In genomic region chr11:65416341-65417185, GRCh38 we compare ENCODE assay signal across 8 cellular contexts. TPM values are rescaled to one million over a fixed set of nuclear protein-coding genes. Genes with fewer than 3 reads are reported as not detected.
DNase-seq lines count a peak whose midpoint lies in the region; ATAC-seq, FAIRE-seq and TF ChIP-seq lines count a peak whose summit lies in the region.

No MANE protein-coding gene starts in this region.

- H3K27ac Mint-ChIP-seq in activated naive CD8-positive, alpha-beta T cell treated with anti-CD3 and anti-CD28 coated beads, Interleukin-2, amount 10 ng/mL, durations not matched to agents 7 days and 5 days, result peak overlapping the region; percentile 100
- peak overlapping the region; percentile 99 for H3K27ac Mint-ChIP-seq in type B pancreatic cell

- DNase-seq in GM19239 (ENCODE audit: insufficient read length, low spot score) (peak; percentile 88), LNCaP clone FGC (ENCODE audit: low read depth) (no peak), SKM-1 treated with dmso at 0.1 percent for 144 hours (lab: John Stamatoyannopoulos, UW; ENCODE audit: unreplicated experiment) (peak; percentile 69), Right ventricle myocardium superior (peak; percentile 96), posterior cingulate gyrus (peak; percentile 85 to 99 (median 97)), type B pancreatic cell (ENCODE audit: extremely low spot score, unreplicated experiment) (peak; percentile 95)
- peak; percentile 95 for DNase-seq in activated naive CD8-positive, alpha-beta T cell treated with anti-CD3 and anti-CD28 coated beads, Interleukin-2, amount 10 ng/mL, durations not matched to agents 7 days and 5 days

- H4K20me1 ChIP-seq in BLaER1 treated with 17β-estradiol and CSF1 and Interleukin-3, amounts not matched to agents 10 nM and 100 nM, result peaks cover 0 to 40% (median 0%) of the 10 kb centered on the region in 11 experiments; a peak in 5 of 22 replicates

- H3K4me1 ChIP-seq in BLaER1 treated with 17β-estradiol and CSF1 and Interleukin-3, amounts not matched to agents 10 nM and 100 nM, result peaks cover 52 to 95% (median 83%) of the 10 kb centered on the region in 10 experiments

- no peaks in the 10 kb centered on the region for H3K27me3 ChIP-seq in BLaER1 treated with 17β-estradiol and CSF1 and Interleukin-3, amounts not matched to agents 10 nM and 100 nM

- peak; percentile 88 for FAIRE-seq in GM19239 (lab: Jason Lieb, UNC)

- ATAC-seq in activated naive CD8-positive, alpha-beta T cell treated with anti-CD3 and anti-CD28 coated beads, Interleukin-2, amount 10 ng/mL, durations not matched to agents 7 days and 5 days (ENCODE audit: low read depth), result peak; percentile 25
- ATAC-seq in Right ventricle myocardium superior (ENCODE audit: poor library complexity), result peak; percentile 45

- peak overlapping the region; percentile 100 for H3K4me3 Mint-ChIP-seq in activated naive CD8-positive, alpha-beta T cell treated with anti-CD3 and anti-CD28 coated beads, Interleukin-2, amount 10 ng/mL, durations not matched to agents 7 days and 5 days
- H3K4me3 Mint-ChIP-seq in type B pancreatic cell, result peak overlapping the region; percentile 80

- H3K9me3 Mint-ChIP-seq in activated naive CD8-positive, alpha-beta T cell treated with anti-CD3 and anti-CD28 coated beads, Interleukin-2, amount 10 ng/mL, durations not matched to agents 7 days and 5 days, result no peaks in the 10 kb centered on the region
- H3K9me3 Mint-ChIP-seq in type B pancreatic cell, result no peaks in the 10 kb centered on the region

- H3K4me2 ChIP-seq in BLaER1 treated with 17β-estradiol and CSF1 and Interleukin-3, amounts not matched to agents 10 nM and 100 nM, result peak overlapping the region; percentile 84 to 99 (median 98)

- POLR2A ChIA-PET in activated naive CD8-positive, alpha-beta T cell treated with anti-CD3 and anti-CD28 coated beads, Interleukin-2, amount 10 ng/mL, durations not matched to agents 7 days and 5 days (lab: Charles Lee), result interaction anchor here (0.5 to 19.6 kb wide), 14 partner anchors 11 to 152 kb away, joined by 3 to 2884 read pairs (median 8); partner anchors contain the start of genes DPF2, FRMD8, MALAT1 and SLC25A45

- TF ChIP-seq CTCF in LNCaP clone FGC (IDR thresholded peaks at IDR 0.05; ENCODE audit: control insufficient read depth, extremely low read depth, insufficient read depth) (peak; percentile 99), type B pancreatic cell (conservative IDR thresholded peaks at IDR 0.05) (peak; percentile 99)

- peak overlapping the region; percentile 98 to 100 (median 100) for H3K9ac ChIP-seq in BLaER1 treated with 17β-estradiol and CSF1 and Interleukin-3, amounts not matched to agents 10 nM and 100 nM

- H3K27ac ChIP-seq in BLaER1 treated with 17β-estradiol and CSF1 and Interleukin-3, amounts not matched to agents 10 nM and 100 nM, result peak overlapping the region; percentile 94 to 100 (median 99)

- peaks cover 41% of the 10 kb centered on the region for H3K4me1 Mint-ChIP-seq in activated naive CD8-positive, alpha-beta T cell treated with anti-CD3 and anti-CD28 coated beads, Interleukin-2, amount 10 ng/mL, durations not matched to agents 7 days and 5 days
- peaks cover 46% of the 10 kb centered on the region for H3K4me1 Mint-ChIP-seq in type B pancreatic cell (ENCODE audit: unreplicated experiment)

- H3K36me3 ChIP-seq in BLaER1 treated with 17β-estradiol and CSF1 and Interleukin-3, amounts not matched to agents 10 nM and 100 nM, result peaks cover 10 to 28% (median 26%) of the 10 kb centered on the region in 11 experiments

- peak overlapping the region; percentile 50 to 93 (median 66) for H3K4me3 ChIP-seq in BLaER1 treated with 17β-estradiol and CSF1 and Interleukin-3, amounts not matched to agents 10 nM and 100 nM
- H3K4me3 ChIP-seq in LNCaP clone FGC (ENCODE audit: low read depth, low read length), result peak overlapping the region; percentile 42

- H3K36me3 Mint-ChIP-seq in activated naive CD8-positive, alpha-beta T cell treated with anti-CD3 and anti-CD28 coated beads, Interleukin-2, amount 10 ng/mL, durations not matched to agents 7 days and 5 days, result peaks cover 3% of the 10 kb centered on the region
- H3K36me3 Mint-ChIP-seq in type B pancreatic cell, result peaks cover 3% of the 10 kb centered on the region

- H3K9me3 ChIP-seq in BLaER1 treated with 17β-estradiol and CSF1 and Interleukin-3, amounts not matched to agents 10 nM and 100 nM (replicated peaks in 1 of 11), result no peaks in the 10 kb centered on the region

- H3K27me3 Mint-ChIP-seq in activated naive CD8-positive, alpha-beta T cell treated with anti-CD3 and anti-CD28 coated beads, Interleukin-2, amount 10 ng/mL, durations not matched to agents 7 days and 5 days, result no peaks in the 10 kb centered on the region
- no peaks in the 10 kb centered on the region for H3K27me3 Mint-ChIP-seq in type B pancreatic cell

- intact Hi-C loops in Right ventricle myocardium superior (cut with DNase I), result loop anchor here (2.0 to 5.0 kb wide), 2 partner anchors 34 to 94 kb away; partner anchors contain the start of gene SLC25A45
- intact Hi-C loops in posterior cingulate gyrus (cut with DNase I), result loop anchor here (1.0 to 10.0 kb wide), 3 partner anchors 34 to 94 kb away; partner anchors contain the start of gene SLC25A45

RNA-seq across cellular contexts. Expression of gene NEAT1, which starts 6.0 kb away (rescaled TPM):
- 100 to 1,000 TPM; 402 to 407 TPM for total RNA-seq in activated naive CD8-positive, alpha-beta T cell treated with anti-CD3 and anti-CD28 coated beads, Interleukin-2, amount 10 ng/mL, durations not matched to agents 7 days and 5 days
- total RNA-seq in Right ventricle myocardium superior (451 TPM), type B pancreatic cell (ENCODE audit: low replicate concordance) (229 and 395 TPM in 2 replicates)

RNA-seq across cellular contexts. Expression of gene FRMD8, which starts 30.1 kb away (rescaled TPM):
- total RNA-seq in activated naive CD8-positive, alpha-beta T cell treated with anti-CD3 and anti-CD28 coated beads, Interleukin-2, amount 10 ng/mL, durations not matched to agents 7 days and 5 days, result 10 to 100 TPM; 51.5 to 55.4 TPM
- total RNA-seq in Right ventricle myocardium superior (8.6 TPM), type B pancreatic cell (ENCODE audit: low replicate concordance) (35.0 and 41.8 TPM in 2 replicates)

RNA-seq across cellular contexts. Expression of gene SLC25A45, which starts 34.1 kb away (rescaled TPM):
- total RNA-seq in activated naive CD8-positive, alpha-beta T cell treated with anti-CD3 and anti-CD28 coated beads, Interleukin-2, amount 10 ng/mL, durations not matched to agents 7 days and 5 days, result 10 to 100 TPM; 25.5 to 29.6 TPM
- 5.3 TPM for total RNA-seq in Right ventricle myocardium superior
- 1.9 and 5.6 TPM in 2 replicates for total RNA-seq in type B pancreatic cell (ENCODE audit: low replicate concordance)
